Comparison of ENCODE assay signal across 9 cellular contexts in the genomic region with DNA sequence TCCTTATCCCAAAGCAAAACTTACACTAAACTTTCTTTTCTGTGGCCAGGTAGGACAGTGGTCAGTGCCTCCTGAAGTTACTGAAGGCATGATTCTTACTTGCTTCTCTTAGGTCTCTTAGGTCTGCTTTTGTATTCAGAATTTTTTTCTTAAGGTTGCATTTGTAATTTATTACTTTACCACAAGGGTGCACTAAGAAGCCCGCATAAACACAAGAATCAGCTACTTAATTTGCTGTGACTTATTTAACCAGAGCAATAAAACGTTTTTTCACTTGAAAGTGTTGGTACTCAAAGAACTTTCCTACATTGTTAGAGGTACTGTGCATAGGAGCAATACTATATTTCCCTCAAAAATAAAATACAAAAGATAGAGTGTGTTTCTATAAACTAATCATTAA.
DNase-seq lines count a peak whose midpoint lies in the region; ATAC-seq and TF ChIP-seq lines count a peak whose summit lies in the region.
"Had no signal": no experiment of that assay in that cellular context is flagged by ENCODE, and none has a peak within 500 bp of the region (broad histone marks: within the 10 kb centered on the region; RNA-seq: fewer than 3 reads in every experiment).

No MANE protein-coding gene starts in this region.

- H3K27me3 ChIP-seq in esophagus muscularis mucosa, result no peaks in the 10 kb centered on the region

- no peak overlapping the region for H3K4me3 ChIP-seq in esophagus muscularis mucosa

- H3K27ac ChIP-seq in esophagus muscularis mucosa (replicated peaks in 1 of 4), result no peak overlapping the region

- H3K27me3 Mint-ChIP-seq in activated naive CD8-positive, alpha-beta T cell treated with anti-CD3 and anti-CD28 coated beads for 36 hours, result peaks cover 34% of the 10 kb centered on the region

- ATAC-seq in HG03432 (IDR thresholded peaks at IDR 0.05; ENCODE audit: unreplicated experiment), result no peak

- H3K27ac Mint-ChIP-seq in activated naive CD8-positive, alpha-beta T cell treated with anti-CD3 and anti-CD28 coated beads for 36 hours, result no peak overlapping the region
- H3K27ac Mint-ChIP-seq: T-helper 1 cell treated with Interleukin-12 subunit alpha and Interleukin-12 subunit beta and Interleukin-4 antibody, amounts not matched to agents 30 μg/mL and 1 μg/mL, for 36 hours had no signal

- H3K36me3 Mint-ChIP-seq in activated naive CD8-positive, alpha-beta T cell treated with anti-CD3 and anti-CD28 coated beads for 36 hours, result no peaks in the 10 kb centered on the region

- H3K9me3 Mint-ChIP-seq in activated naive CD8-positive, alpha-beta T cell treated with anti-CD3 and anti-CD28 coated beads for 36 hours, result no peaks in the 10 kb centered on the region
- H3K9me3 Mint-ChIP-seq: T-helper 1 cell treated with Interleukin-12 subunit alpha and Interleukin-12 subunit beta and Interleukin-4 antibody, amounts not matched to agents 30 μg/mL and 1 μg/mL, for 36 hours had no signal

- DNase-seq in NOMO-1 treated with DMSO at 0.1 percent for 48 hours (lab: John Stamatoyannopoulos, UW; ENCODE audit: unreplicated experiment) (peak; percentile 7), NOMO-1 treated with dmso at 0.1 percent for 144 hours (lab: John Stamatoyannopoulos, UW; ENCODE audit: unreplicated experiment) (no peak), NCI-H524 (lab: John Stamatoyannopoulos, UW) (peak; percentile 16 to 63), esophagus muscularis mucosa (ENCODE audit: extremely low spot score) (no peak), stromal cell of bone marrow (ENCODE audit: low read depth) (peak; percentile 23), NCI-H774 (lab: John Stamatoyannopoulos, UW) (no peak)
- no peak for DNase-seq in activated naive CD8-positive, alpha-beta T cell treated with anti-CD3 and anti-CD28 coated beads for 36 hours

- no peak for TF ChIP-seq POLR2A in esophagus muscularis mucosa (IDR thresholded peaks at IDR 0.05; ENCODE audit: low read depth)

- peak in 2 of 3 experiments; percentile 18 to 39 for TF ChIP-seq CTCF in esophagus muscularis mucosa (IDR thresholded peaks at IDR 0.05)

- H3K4me3 Mint-ChIP-seq in activated naive CD8-positive, alpha-beta T cell treated with anti-CD3 and anti-CD28 coated beads for 36 hours, result no peak overlapping the region
- H3K4me3 Mint-ChIP-seq: T-helper 1 cell treated with Interleukin-12 subunit alpha and Interleukin-12 subunit beta and Interleukin-4 antibody, amounts not matched to agents 30 μg/mL and 1 μg/mL, for 36 hours had no signal

- H3K36me3 ChIP-seq in esophagus muscularis mucosa, result no peaks in the 10 kb centered on the region

- H3K4me1 Mint-ChIP-seq in activated naive CD8-positive, alpha-beta T cell treated with anti-CD3 and anti-CD28 coated beads for 36 hours, result no peaks in the 10 kb centered on the region

- 17% methylated on average over 2 of the region's 2 CpGs for WGBS in esophagus muscularis mucosa

- intact Hi-C loops in esophagus muscularis mucosa (cut with DNase I), result no loop called here

- no peaks in the 10 kb centered on the region for H3K4me1 ChIP-seq in esophagus muscularis mucosa

- H3K9me3 ChIP-seq in esophagus muscularis mucosa, result no peaks in the 10 kb centered on the region

- no peak for TF ChIP-seq EP300 in esophagus muscularis mucosa (IDR thresholded peaks at IDR 0.05)

Comparison
In these comparisons a context has a peak if more than half of its experiments do, and no peak if none do; other contexts are left out.
1. DNase-seq: peak in NOMO-1 treated with DMSO at 0.1 percent for 48 hours (single experiment), NCI-H524 (2 of 2) and stromal cell of bone marrow (single experiment); none in NOMO-1 treated with dmso at 0.1 percent for 144 hours (single experiment), esophagus muscularis mucosa (single experiment), activated naive CD8-positive, alpha-beta T cell treated with anti-CD3 and anti-CD28 coated beads for 36 hours (single experiment) and NCI-H774 (single experiment).